In genomic region chr16:13561276-13561675, GRCh38 we compare ENCODE assay signal across 1 cellular context.
TF ChIP-seq lines count a peak whose summit lies in the region.

No MANE protein-coding gene starts in this region.

TF ChIP-seq in H1, 55 proteins besides CTCF, POLR2A, EP300 and RAD21 (continued from another document):
- TF ChIP-seq KDM4A (IDR thresholded peaks at IDR 0.05; ENCODE audit: low read depth, low read length, severe bottlenecking) (no peak), CREB1 (IDR thresholded peaks at IDR 0.05) (no peak), KDM1A (IDR thresholded peaks at IDR 0.05; ENCODE audit: borderline replicate concordance, low read length) (no peak), NANOG (IDR thresholded peaks at IDR 0.05; ENCODE audit: insufficient read depth, low read depth, low read length, poor library complexity, severe bottlenecking) (no peak), EGR1 (IDR thresholded peaks at IDR 0.05; ENCODE audit: borderline replicate concordance, low read depth, low read length) (no peak), CTBP2 (IDR thresholded peaks at IDR 0.05; ENCODE audit: borderline replicate concordance, insufficient read depth, insufficient read length, low read length) (no peak), KDM5A (IDR thresholded peaks at IDR 0.05; ENCODE audit: low read length) (no peak), BRCA1 (IDR thresholded peaks at IDR 0.05; ENCODE audit: low read depth, low read length) (no peak), ZNF274 (IDR thresholded peaks at IDR 0.05; ENCODE audit: borderline replicate concordance, extremely low read depth, low read length) (no peak), POLR2AphosphoS5 (IDR thresholded peaks at IDR 0.05; ENCODE audit: low read depth, low read length) (no peak)
